ENCODE assay signal across 1 cellular context in genomic region chr5:172443441-172444109, GRCh38.
TF ChIP-seq lines count a peak whose summit lies in the region.

No MANE protein-coding gene starts in this region.

TF ChIP-seq in GM23338, 12 proteins besides CTCF, POLR2A, EP300 and RAD21 (continued from another document):
- TF ChIP-seq NANOG (IDR thresholded peaks at IDR 0.05; ENCODE audit: borderline replicate concordance) (no peak), ZNF114 (CRISPR knock-in tag; IDR thresholded peaks at IDR 0.05) (no peak), STAT1 (IDR thresholded peaks at IDR 0.05; ENCODE audit: unreplicated experiment) (no peak), EZH2 (IDR thresholded peaks at IDR 0.05; ENCODE audit: low read depth, unreplicated experiment) (no peak)
